Comparison of ENCODE assay signal across 18 cellular contexts in genomic region chr3:42226470-42227425, GRCh38. TPM values are rescaled to one million over a fixed set of nuclear protein-coding genes. Genes with fewer than 3 reads are reported as not detected.
DNase-seq lines count a peak whose midpoint lies in the region; FAIRE-seq and TF ChIP-seq lines count a peak whose summit lies in the region.
"Had no signal": no experiment of that assay in that cellular context is flagged by ENCODE, and none has a peak within 500 bp of the region (broad histone marks: within the 10 kb centered on the region; RNA-seq: fewer than 3 reads in every experiment).

No MANE protein-coding gene starts in this region.

- H2AFZ ChIP-seq in smooth muscle cell (ENCODE audit: low read depth), result no peak overlapping the region

- no peaks in the 10 kb centered on the region for H3K4me1 ChIP-seq in smooth muscle cell (ENCODE audit: low read depth)

- no peak overlapping the region for H3K4me3 ChIP-seq in bronchial epithelial cell (ENCODE audit: low read depth, low read length)
- no peak overlapping the region for H3K4me3 ChIP-seq in smooth muscle cell
- H3K4me3 ChIP-seq: coronary artery, skin epidermis, stomach had no signal

- H3K9me3 ChIP-seq in smooth muscle cell (replicated peaks; ENCODE audit: low read depth), result no peaks in the 10 kb centered on the region
- H3K9me3 ChIP-seq: stomach had no signal

- H3K36me3 ChIP-seq in bronchial epithelial cell (ENCODE audit: control insufficient read depth, insufficient read depth, low read length), result peaks cover 9% of the 10 kb centered on the region
- no peaks in the 10 kb centered on the region for H3K36me3 ChIP-seq in smooth muscle cell (ENCODE audit: low read depth)

- H3K9ac ChIP-seq in smooth muscle cell (ENCODE audit: low read depth), result no peak overlapping the region

- no peaks in the 10 kb centered on the region for H3K27me3 ChIP-seq in bronchial epithelial cell (ENCODE audit: control insufficient read depth, insufficient read depth, low read length)
- H3K27me3 ChIP-seq in smooth muscle cell (ENCODE audit: low read depth), result no peaks in the 10 kb centered on the region
- H3K27me3 ChIP-seq: stomach had no signal

- no peaks in the 10 kb centered on the region for H3K79me2 ChIP-seq in smooth muscle cell (ENCODE audit: low read depth)

- no peak overlapping the region for H3K27ac ChIP-seq in smooth muscle cell (ENCODE audit: low read depth)
- H3K27ac ChIP-seq: 22Rv1, coronary artery, skin epidermis, stomach had no signal

- TF ChIP-seq CTCF in bronchial epithelial cell (IDR thresholded peaks at IDR 0.05; ENCODE audit: insufficient read depth, low read length, severe bottlenecking) (no peak), smooth muscle cell (IDR thresholded peaks at IDR 0.05; ENCODE audit: borderline replicate concordance, insufficient read depth, poor library complexity, severe bottlenecking) (no peak)

- H3K4me2 ChIP-seq in smooth muscle cell, result no peak overlapping the region

- H3F3A ChIP-seq in smooth muscle cell (ENCODE audit: low read depth), result no peaks in the 10 kb centered on the region

- WGBS in smooth muscle cell (ENCODE audit: low lambda C conversion rate), result 90% methylated on average over 11 of the region's 11 CpGs

- peak; percentile 77 for FAIRE-seq in bronchial epithelial cell (lab: Jason Lieb, UNC)

- no peaks in the 10 kb centered on the region for H4K20me1 ChIP-seq in smooth muscle cell (ENCODE audit: low read depth)

- DNase-seq in DMS 273 (lab: John Stamatoyannopoulos, UW; ENCODE audit: unreplicated experiment) (peak; percentile 34), DMS 273 treated with DMSO at 0.1 percent for 48 hours (lab: John Stamatoyannopoulos, UW) (no peak), NCI-H2029 treated with DMSO at 0.1 percent for 48 hours (lab: John Stamatoyannopoulos, UW) (peak; percentile 94), bronchial epithelial cell (ENCODE audit: low read depth) (peak; percentile 31), occipital lobe (lab: John Stamatoyannopoulos, UW) (peak; percentile 57), smooth muscle cell (lab: John Stamatoyannopoulos, UW; ENCODE audit: unreplicated experiment) (no peak), NOMO-1 treated with DMSO at 0.1 percent for 48 hours (lab: John Stamatoyannopoulos, UW; ENCODE audit: unreplicated experiment) (no peak)
- DNase-seq in effector CD8-positive, alpha-beta T cell (lab: John Stamatoyannopoulos, UW), result no peak
- DNase-seq: CD4-positive, alpha-beta T cell; NCI-H1048; stomach; T-helper 9 cell had no signal

RNA-seq across cellular contexts. Expression of gene CCK, which starts 39.2 kb away (rescaled TPM):
- 1.1 and 2.7 TPM in 2 replicates for total RNA-seq in bronchial epithelial cell
- 14.7 TPM for total RNA-seq in occipital lobe
- not detected in 2 replicates for total RNA-seq in smooth muscle cell
- not detected in 2 replicates for polyA plus RNA-seq in smooth muscle cell
- total RNA-seq: CD4-positive, alpha-beta T cell; HT-29; osteoblast; Right ventricle myocardium inferior had no signal

Comparison
In these comparisons a context has a peak if more than half of its experiments do, and no peak if none do; other contexts are left out.
1. DNase-seq: peak in DMS 273 (single experiment), NCI-H2029 treated with DMSO at 0.1 percent for 48 hours (single experiment), bronchial epithelial cell (single experiment) and occipital lobe (single experiment); none in DMS 273 treated with DMSO at 0.1 percent for 48 hours (single experiment), smooth muscle cell (single experiment), effector CD8-positive, alpha-beta T cell (single experiment) and NOMO-1 treated with DMSO at 0.1 percent for 48 hours (single experiment).